17 cellular contexts compared by ENCODE assay signal in genomic region chr13:43433691-43434121, GRCh38.
DNase-seq lines count a peak whose midpoint lies in the region; ATAC-seq, FAIRE-seq and TF ChIP-seq lines count a peak whose summit lies in the region.
"Had no signal": no experiment of that assay in that cellular context is flagged by ENCODE, and none has a peak within 500 bp of the region (broad histone marks: within the 10 kb centered on the region; RNA-seq: fewer than 3 reads in every experiment).

No MANE protein-coding gene starts in this region.

- no peaks in the 10 kb centered on the region for H3K36me3 ChIP-seq in PC-9 (ENCODE audit: low read depth)
- H3K36me3 ChIP-seq in psoas muscle (ENCODE audit: insufficient read depth in 1 of 2, low read depth in 1 of 2) = no peaks in the 10 kb centered on the region
- H3K36me3 ChIP-seq in small intestine (ENCODE audit: control insufficient read depth in 2 of 2, insufficient read depth in 2 of 2, low read length in 2 of 2) = no peaks in the 10 kb centered on the region
- H3K36me3 ChIP-seq: HAP-1 had no signal

- H3K4me3 ChIP-seq in PC-9 (no peak overlapping the region), fibroblast of mammary gland (ENCODE audit: control insufficient read depth, low read depth, low read length) (no peak overlapping the region), psoas muscle (no peak overlapping the region), small intestine (ENCODE audit: low read depth in 1 of 2, low read length in 2 of 2) (no peak overlapping the region)
- H3K4me3 ChIP-seq: HAP-1 had no signal

- no peak overlapping the region for H3K27ac Mint-ChIP-seq in natural killer cell treated with Interleukin-12 subunit alpha and Interleukin-12 subunit beta and Interleukin-15 and Interleukin-18, amount 100 ng/mL, for 72 hours
- H3K27ac Mint-ChIP-seq: B cell; CD4-positive, alpha-beta T cell had no signal

- no peak for FAIRE-seq in small intestine (lab: Jason Lieb, UNC)

- H3K27me3 ChIP-seq in PC-9 (ENCODE audit: insufficient read depth, low read depth) (no peaks in the 10 kb centered on the region), psoas muscle (ENCODE audit: insufficient read depth in 3 of 3, low read length in 2 of 3) (no peaks in the 10 kb centered on the region), small intestine (ENCODE audit: control insufficient read depth in 2 of 2, insufficient read depth in 2 of 2, low read length in 2 of 2) (no peaks in the 10 kb centered on the region)

- H3K36me3 Mint-ChIP-seq in natural killer cell treated with Interleukin-12 subunit alpha and Interleukin-12 subunit beta and Interleukin-15 and Interleukin-18, amount 100 ng/mL, for 72 hours = no peaks in the 10 kb centered on the region

- POLR2A ChIA-PET in PC-9 (lab: Charles Lee; ENCODE audit: unreplicated experiment) = no interaction called here

- no peak overlapping the region for H3K4me2 ChIP-seq in PC-9

- WGBS in psoas muscle, 3 donors = 23 to 46% (median 36%) methylated on average over 1 of the region's 1 CpG
- WGBS in small intestine, 3 donors = 92 to 100% (median 97%) methylated on average over 1 of the region's 1 CpG

- H3K27me3 Mint-ChIP-seq in natural killer cell treated with Interleukin-12 subunit alpha and Interleukin-12 subunit beta and Interleukin-15 and Interleukin-18, amount 100 ng/mL, for 72 hours = peaks cover 6 to 30% of the 10 kb centered on the region in 2 donors
- H3K27me3 Mint-ChIP-seq: CD4-positive, alpha-beta T cell had no signal

- no peak overlapping the region for H3K4me3 Mint-ChIP-seq in natural killer cell treated with Interleukin-12 subunit alpha and Interleukin-12 subunit beta and Interleukin-15 and Interleukin-18, amount 100 ng/mL, for 72 hours
- H3K4me3 Mint-ChIP-seq: B cell; CD4-positive, alpha-beta T cell had no signal

- H3K9me3 Mint-ChIP-seq in natural killer cell treated with Interleukin-12 subunit alpha and Interleukin-12 subunit beta and Interleukin-15 and Interleukin-18, amount 100 ng/mL, for 72 hours = no peaks in the 10 kb centered on the region
- H3K9me3 Mint-ChIP-seq: CD4-positive, alpha-beta T cell had no signal

- H3K9me2 ChIP-seq in PC-9 (ENCODE audit: insufficient read depth) = no peaks in the 10 kb centered on the region

- no peaks in the 10 kb centered on the region for H3F3A ChIP-seq in PC-9 (ENCODE audit: insufficient read depth, low read depth)

- CTCF ChIA-PET in PC-9 (lab: Charles Lee) = no interaction called here

- H3K4me1 Mint-ChIP-seq in natural killer cell treated with Interleukin-12 subunit alpha and Interleukin-12 subunit beta and Interleukin-15 and Interleukin-18, amount 100 ng/mL, for 72 hours (ENCODE audit: low read depth in 2 of 2) = peaks cover 0 to 3% of the 10 kb centered on the region in 2 donors
- H3K4me1 Mint-ChIP-seq: B cell had no signal

- H3K27ac ChIP-seq in PC-9 = no peak overlapping the region
- peak overlapping the region; percentile 76 for H3K27ac ChIP-seq in psoas muscle
- no peak overlapping the region for H3K27ac ChIP-seq in small intestine (ENCODE audit: low read depth in 1 of 2, low read length in 1 of 2)

- no peaks in the 10 kb centered on the region; the same call in 1 of the 2 replicates for H3K4me1 ChIP-seq in PC-9 (replicated peaks; ENCODE audit: insufficient read depth)
- peaks cover 37% of the 10 kb centered on the region for H3K4me1 ChIP-seq in psoas muscle
- H3K4me1 ChIP-seq in small intestine (ENCODE audit: control insufficient read depth in 2 of 2, insufficient read depth in 1 of 2, low read depth in 1 of 2, low read length in 1 of 2) = no peaks in the 10 kb centered on the region
- H3K4me1 ChIP-seq: HAP-1 had no signal

- H2AFZ ChIP-seq in PC-9 = no peak overlapping the region

- TF ChIP-seq CTCF in PC-9 (conservative IDR thresholded peaks at IDR 0.05) (no peak), fibroblast of mammary gland (conservative IDR thresholded peaks at IDR 0.05; ENCODE audit: control insufficient read depth, insufficient read depth, low read depth, low read length) (no peak), psoas muscle (IDR thresholded peaks at IDR 0.05) (no peak)

- BruUV-seq in PC-9 (replicated peaks; lab: Mats Ljungman, UMichigan) = no TSS peak

- intact Hi-C loops in PC-9 (cut with micrococcal nuclease; ENCODE audit: unreplicated experiment) = no loop called here
- intact Hi-C loops in psoas muscle (cut with DNase I) = no loop called here

- ATAC-seq in psoas muscle = peak; percentile 76 to 92 (median 84)
- ATAC-seq in natural killer cell treated with Interleukin-12 subunit alpha and Interleukin-12 subunit beta and Interleukin-15 and Interleukin-18, amount 100 ng/mL, for 72 hours = no peak

- no peaks in the 10 kb centered on the region for H3K79me2 ChIP-seq in PC-9 (ENCODE audit: low read depth)

- no peaks in the 10 kb centered on the region for H4K20me1 ChIP-seq in PC-9 (ENCODE audit: insufficient read depth)

- H3K9me3 ChIP-seq in PC-9 (ENCODE audit: insufficient read depth, low read depth) = no peaks in the 10 kb centered on the region
- H3K9me3 ChIP-seq in psoas muscle = no peaks in the 10 kb centered on the region
- no peaks in the 10 kb centered on the region for H3K9me3 ChIP-seq in small intestine (ENCODE audit: control insufficient read depth, low read depth)
- H3K9me3 ChIP-seq: HAP-1 had no signal

- DNase-seq in GM03348 (ENCODE audit: low spot score) (peak; percentile 3), PC-9 (peak; percentile 0 to 52), fibroblast of mammary gland (ENCODE audit: low read depth) (peak; percentile 25), psoas muscle (no peak), UCSD-AML1 (lab: John Stamatoyannopoulos, UW; ENCODE audit: unreplicated experiment) (no peak), small intestine (no peak)
- DNase-seq in natural killer cell treated with Interleukin-12 subunit alpha and Interleukin-12 subunit beta and Interleukin-15 and Interleukin-18, amount 100 ng/mL, for 72 hours (ENCODE audit: low spot score) = no peak
- DNase-seq: ACHN; CD4-positive, alpha-beta T cell; EL; IMR-90; MV-4-11; NCI-H1417 treated with DMSO at 0.1 percent for 48 hours; NCI-H2029; NCI-H526 had no signal

Comparison
In these comparisons a context has a peak if more than half of its experiments do, and no peak if none do; other contexts are left out.
1. DNase-seq: peak in GM03348 (single experiment), PC-9 (2 of 2) and fibroblast of mammary gland (single experiment); none in psoas muscle (0 of 2), UCSD-AML1 (single experiment), small intestine (single experiment) and natural killer cell treated with Interleukin-12 subunit alpha and Interleukin-12 subunit beta and Interleukin-15 and Interleukin-18, amount 100 ng/mL, for 72 hours (single experiment).
2. ATAC-seq: peak in psoas muscle (4 of 4); none in natural killer cell treated with Interleukin-12 subunit alpha and Interleukin-12 subunit beta and Interleukin-15 and Interleukin-18, amount 100 ng/mL, for 72 hours (0 of 2).